In the genomic region with DNA sequence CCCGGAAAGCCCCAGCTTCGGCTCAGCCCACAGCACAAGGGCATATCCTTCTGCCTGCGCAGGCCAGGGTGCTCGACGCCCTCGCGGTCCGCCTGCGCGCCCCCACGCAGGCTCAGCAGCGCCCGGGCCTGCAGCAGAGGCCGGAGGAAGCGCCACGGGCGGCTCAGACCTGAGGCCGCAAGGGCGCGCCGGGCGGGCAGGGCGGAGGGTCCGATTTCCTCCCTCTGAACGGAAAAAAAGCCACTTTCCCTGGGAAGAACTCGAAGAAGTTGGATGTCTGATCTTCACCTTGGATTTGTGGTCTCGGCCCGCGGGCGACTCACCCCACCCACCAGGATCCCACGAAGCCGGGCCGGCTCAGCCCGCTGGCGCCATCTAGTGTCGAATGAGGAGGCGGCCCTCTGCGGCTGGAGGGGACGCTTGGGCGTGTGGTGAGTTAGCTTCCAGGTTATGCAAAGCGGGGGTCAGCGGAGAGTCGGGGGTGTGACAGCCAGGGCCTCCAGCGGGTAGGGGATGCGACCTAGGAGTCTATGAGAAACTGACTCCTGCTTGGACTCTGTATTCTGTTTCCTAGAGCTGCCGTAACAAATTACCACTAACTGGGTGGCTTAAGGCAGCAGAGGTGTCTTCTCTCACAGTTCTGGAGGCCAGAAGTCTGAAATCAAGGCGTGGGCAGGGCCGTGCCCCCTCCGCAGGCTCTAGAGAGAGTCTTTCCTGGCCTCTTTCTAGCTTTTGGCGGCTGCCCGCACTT, we compare ENCODE assay signal across 7 cellular contexts. TPM values are rescaled to one million over a fixed set of nuclear protein-coding genes. Genes with fewer than 3 reads are reported as not detected.
DNase-seq lines count a peak whose midpoint lies in the region; ATAC-seq, FAIRE-seq and TF ChIP-seq lines count a peak whose summit lies in the region.

No MANE protein-coding gene starts in this region.

- H3K36me3 ChIP-seq in breast epithelium: no peaks in the 10 kb centered on the region
- H3K36me3 ChIP-seq in spleen: no peaks in the 10 kb centered on the region

- peaks cover 0 to 7% (median 0%) of the 10 kb centered on the region in 3 donors for H3K27me3 Mint-ChIP-seq in immature natural killer cell (ENCODE audit: low read depth in 3 of 3)

- H3K4me3 Mint-ChIP-seq in immature natural killer cell: peak overlapping the region; percentile 64 to 84 (median 77)

- peak overlapping the region; percentile 80 to 94 (median 89) for H3K27ac Mint-ChIP-seq in immature natural killer cell

- H3K27me3 ChIP-seq in breast epithelium (no peaks in the 10 kb centered on the region), spleen (replicated peaks in 1 of 7) (no peaks in the 10 kb centered on the region)

- intact Hi-C loops in breast epithelium (cut with DNase I; ENCODE audit: low total_unique reads): loop anchor here (5.0 kb wide), 2 partner anchors 120 to 140 kb away; no protein-coding TSS in a partner anchor
- intact Hi-C loops in spleen (cut with DNase I; ENCODE audit: low total_unique reads): loop anchor here (5.0 kb wide), 2 partner anchors 125 to 140 kb away; no protein-coding TSS in a partner anchor

- H3K9me3 Mint-ChIP-seq in immature natural killer cell: no peaks in the 10 kb centered on the region

- H3K27ac ChIP-seq in breast epithelium (peak overlapping the region; percentile 57 to 70), spleen (peak overlapping the region; percentile 10 to 88 (median 78))

- peaks cover 43 to 47% of the 10 kb centered on the region in 2 donors for H3K4me1 Mint-ChIP-seq in immature natural killer cell

- H3K36me3 Mint-ChIP-seq in immature natural killer cell: no peaks in the 10 kb centered on the region

- TF ChIP-seq POLR2A in GM12891 (IDR thresholded peaks at IDR 0.05; ENCODE audit: low read depth, low read length) (no peak), breast epithelium (IDR thresholded peaks at IDR 0.05) (no peak), spleen (IDR thresholded peaks at IDR 0.05) (no peak)

- H3K4me1 ChIP-seq in breast epithelium: no peaks in the 10 kb centered on the region
- peaks cover 10 to 51% (median 34%) of the 10 kb centered on the region in 6 donors for H3K4me1 ChIP-seq in spleen

- 4 to 9% (median 5%) methylated on average over 43 to 51 of the region's 51 CpGs for WGBS in spleen, 5 donors

- TF ChIP-seq CTCF in WI38 (IDR thresholded peaks at IDR 0.05; ENCODE audit: low read depth, low read length) (peak; percentile 86), breast epithelium (IDR thresholded peaks at IDR 0.05) (peak; percentile 95 to 98 (median 97)), spleen (IDR thresholded peaks at IDR 0.05 in 8 of 11, conservative IDR thresholded peaks at IDR 0.05 in 3 of 11) (peak; percentile 95 to 99 (median 98))

- peak; percentile 83 for ATAC-seq in HG02763 (IDR thresholded peaks at IDR 0.05; ENCODE audit: unreplicated experiment)

- DNase-seq in GM12891 (ENCODE audit: insufficient read length, low spot score) (peak; percentile 82), NCI-H1694 treated with DMSO at 0.1 percent for 48 hours (lab: John Stamatoyannopoulos, UW) (peak; percentile 68), breast epithelium (ENCODE audit: low spot score in 2 of 2) (peak; percentile 56 to 80), immature natural killer cell (peak; percentile 86 to 90 (median 88)), spleen (peak; percentile 96)

- no peaks in the 10 kb centered on the region for H3K9me3 ChIP-seq in breast epithelium
- no peaks in the 10 kb centered on the region for H3K9me3 ChIP-seq in spleen

- FAIRE-seq in GM12891 (lab: Jason Lieb, UNC): peak; percentile 87

- peak overlapping the region; percentile 29; the same call in 1 of the 2 replicates for H3K4me3 ChIP-seq in WI38 (ENCODE audit: low read depth, low read length)
- H3K4me3 ChIP-seq in breast epithelium: peak overlapping the region; percentile 33 to 74 (median 49)
- H3K4me3 ChIP-seq in spleen: peak overlapping the region in 7 of 8 donors; percentile 29 to 63 (median 36)

TF ChIP-seq in GM12891, 5 proteins besides CTCF, POLR2A, EP300 and RAD21:
- TF ChIP-seq POU2F2 (IDR thresholded peaks at IDR 0.05; ENCODE audit: low read depth, low read length) (peak; percentile 91), PAX5 (IDR thresholded peaks at IDR 0.05; ENCODE audit: insufficient read depth, low read length, severe bottlenecking) (no peak)

RNA-seq across cellular contexts. Expression of gene SRSF5, which starts 40.0 kb away (rescaled TPM):
- 378 TPM for polyA plus RNA-seq in GM12891 (2012; ENCODE audit: low read depth, missing spikeins)
- total RNA-seq in breast epithelium (100 to 1,000 TPM; 411 to 543 (median 424) TPM), spleen (100 to 1,000 TPM; 416 to 612 (median 512) TPM)
- polyA plus RNA-seq in immature natural killer cell (100 to 1,000 TPM; 635 to 806 (median 639) TPM), spleen (100 to 1,000 TPM; 366 to 491 (median 381) TPM)

Comparison
In these comparisons a context has a peak if more than half of its experiments do, and no peak if none do; other contexts are left out.
1. Peak in every context shown above with its lines: DNase-seq, ATAC-seq, H3K4me3 ChIP-seq and H3K27ac ChIP-seq.